13 cellular contexts compared by ENCODE assay signal in genomic region chr5:59746261-59746765, GRCh38.
DNase-seq lines count a peak whose midpoint lies in the region; FAIRE-seq and TF ChIP-seq lines count a peak whose summit lies in the region.
"Had no signal": no experiment of that assay in that cellular context is flagged by ENCODE, and none has a peak within 500 bp of the region (broad histone marks: within the 10 kb centered on the region; RNA-seq: fewer than 3 reads in every experiment).

No MANE protein-coding gene starts in this region.

- no peak for FAIRE-seq in bronchial epithelial cell (lab: Jason Lieb, UNC)

- no peak overlapping the region for H3K4me3 Mint-ChIP-seq in nephron
- H3K4me3 Mint-ChIP-seq: activated naive CD8-positive, alpha-beta T cell; CD8-positive, alpha-beta T cell had no signal

- H3K9me3 Mint-ChIP-seq in nephron = no peaks in the 10 kb centered on the region
- H3K9me3 Mint-ChIP-seq: CD8-positive, alpha-beta T cell had no signal

- H3K4me1 Mint-ChIP-seq in nephron = peaks cover 36% of the 10 kb centered on the region

- H3K36me3 ChIP-seq in bronchial epithelial cell (ENCODE audit: control insufficient read depth, insufficient read depth, low read length) = no peaks in the 10 kb centered on the region
- H3K36me3 ChIP-seq: upper lobe of left lung had no signal

- peak overlapping the region; percentile 22 to 25 (median 24) for H3K27ac Mint-ChIP-seq in nephron
- H3K27ac Mint-ChIP-seq: activated naive CD8-positive, alpha-beta T cell; CD8-positive, alpha-beta T cell had no signal

- H3K27me3 Mint-ChIP-seq in nephron (ENCODE audit: low read depth) = peaks cover 4% of the 10 kb centered on the region
- H3K27me3 Mint-ChIP-seq: activated naive CD8-positive, alpha-beta T cell had no signal

- no peaks in the 10 kb centered on the region for H3K27me3 ChIP-seq in bronchial epithelial cell (ENCODE audit: control insufficient read depth, insufficient read depth, low read length)
- H3K27me3 ChIP-seq: upper lobe of left lung had no signal

- H3K36me3 Mint-ChIP-seq in nephron (ENCODE audit: low read depth) = no peaks in the 10 kb centered on the region
- H3K36me3 Mint-ChIP-seq: activated naive CD8-positive, alpha-beta T cell; CD8-positive, alpha-beta T cell had no signal

- DNase-seq in NCI-H226 (peak; percentile 30), bronchial epithelial cell (ENCODE audit: low read depth) (peak; percentile 85), GF-D8 (lab: John Stamatoyannopoulos, UW) (no peak), cerebellar nuclear complex (lab: John Stamatoyannopoulos, UW) (no peak), NCI-H2029 treated with DMSO at 0.1 percent for 48 hours (lab: John Stamatoyannopoulos, UW) (no peak)
- DNase-seq in activated effector memory CD4-positive, alpha-beta T cell treated with anti-CD3 and anti-CD28 coated beads, Interleukin-2, amount 50 U/mL, for 16 hours = no peak
- DNase-seq: CD8-positive, alpha-beta T cell; NCI-H2171 treated with DMSO at 0.1 percent for 48 hours; upper lobe of left lung had no signal

- H3K4me3 ChIP-seq in bronchial epithelial cell (ENCODE audit: low read depth, low read length) = no peak overlapping the region

- peak overlapping the region; percentile 21 for H3K27ac ChIP-seq in C4-2B
- H3K27ac ChIP-seq: parathyroid adenoma, upper lobe of left lung had no signal

- TF ChIP-seq CTCF in C4-2B (conservative IDR thresholded peaks at IDR 0.05) (no peak), bronchial epithelial cell (IDR thresholded peaks at IDR 0.05; ENCODE audit: insufficient read depth, low read length, severe bottlenecking) (no peak), nephron (IDR thresholded peaks at IDR 0.05; ENCODE audit: unreplicated experiment in 3 of 3) (no peak)

Comparison
In these comparisons a context has a peak if more than half of its experiments do, and no peak if none do; other contexts are left out.
1. DNase-seq: peak in NCI-H226 (single experiment) and bronchial epithelial cell (single experiment); none in GF-D8 (single experiment), activated effector memory CD4-positive, alpha-beta T cell treated with anti-CD3 and anti-CD28 coated beads, Interleukin-2, amount 50 U/mL, for 16 hours (single experiment), cerebellar nuclear complex (0 of 2) and NCI-H2029 treated with DMSO at 0.1 percent for 48 hours (single experiment).